Comparison of ENCODE assay signal across 16 cellular contexts in genomic region chr2:175567435-175568061, GRCh38.
DNase-seq lines count a peak whose midpoint lies in the region; ATAC-seq and TF ChIP-seq lines count a peak whose summit lies in the region.
"Had no signal": no experiment of that assay in that cellular context is flagged by ENCODE, and none has a peak within 500 bp of the region (broad histone marks: within the 10 kb centered on the region; RNA-seq: fewer than 3 reads in every experiment).

No MANE protein-coding gene starts in this region.

- ATAC-seq in Right ventricle myocardium inferior (peak; percentile 48), heart left ventricle (no peak), GM18498 (IDR thresholded peaks at IDR 0.05; ENCODE audit: unreplicated experiment) (no peak), HG02870 (IDR thresholded peaks at IDR 0.05; ENCODE audit: unreplicated experiment) (no peak)
- ATAC-seq: activated CD4-positive, alpha-beta T cell treated with anti-CD3 and anti-CD28 coated beads for 36 hours had no signal

- no peaks in the 10 kb centered on the region for H3K36me3 ChIP-seq in heart left ventricle
- H3K36me3 ChIP-seq in hepatocyte (replicated peaks; ENCODE audit: insufficient read depth, low read depth) = no peaks in the 10 kb centered on the region
- no peaks in the 10 kb centered on the region for H3K36me3 ChIP-seq in smooth muscle cell (ENCODE audit: low read depth)
- H3K36me3 ChIP-seq: SJSA1, upper lobe of left lung had no signal

- H3K79me2 ChIP-seq in hepatocyte (no peaks in the 10 kb centered on the region), smooth muscle cell (ENCODE audit: low read depth) (no peaks in the 10 kb centered on the region)

- WGBS in heart left ventricle, 4 donors = 41 to 62% (median 41%) methylated on average over 4 of the region's 4 CpGs
- 59% methylated on average over 4 of the region's 4 CpGs for WGBS in hepatocyte (ENCODE audit: low lambda C conversion rate, missing lambda C conversion rate)
- WGBS in smooth muscle cell (ENCODE audit: low lambda C conversion rate) = 45% methylated on average over 4 of the region's 4 CpGs

- H2AFZ ChIP-seq in hepatocyte (no peak overlapping the region), smooth muscle cell (ENCODE audit: low read depth) (peak overlapping the region; percentile 71)

- intact Hi-C loops in Right ventricle myocardium inferior (cut with DNase I) (no loop called here), heart left ventricle (cut with DNase I) (no loop called here)

- DNase-seq in Right ventricle myocardium inferior (ENCODE audit: missing footprints) (no peak), heart left ventricle (no peak), SW480 (ENCODE audit: low spot score) (peak; percentile 6), hepatocyte (ENCODE audit: low spot score) (no peak), smooth muscle cell (lab: John Stamatoyannopoulos, UW; ENCODE audit: unreplicated experiment) (no peak), NCI-H2227 treated with DMSO at 0.1 percent for 48 hours (lab: John Stamatoyannopoulos, UW) (no peak)
- DNase-seq: activated CD4-positive, alpha-beta T cell treated with anti-CD3 and anti-CD28 coated beads for 36 hours; CD4-positive, CD25-positive, alpha-beta regulatory T cell; DMS153; effector CD8-positive, alpha-beta T cell; NCI-H526 treated with DMSO at 0.1 percent for 48 hours; T-helper 9 cell; upper lobe of left lung had no signal

- TF ChIP-seq POLR2A in heart left ventricle (IDR thresholded peaks at IDR 0.05) = no peak

- H3K27ac ChIP-seq in heart left ventricle = no peak overlapping the region
- H3K27ac ChIP-seq in hepatocyte = no peak overlapping the region
- no peak overlapping the region for H3K27ac ChIP-seq in smooth muscle cell (ENCODE audit: low read depth)
- H3K27ac ChIP-seq: SJSA1, upper lobe of left lung had no signal

- H3K4me1 ChIP-seq in heart left ventricle = peaks cover 0 to 3% (median 0%) of the 10 kb centered on the region in 12 donors
- no peaks in the 10 kb centered on the region for H3K4me1 ChIP-seq in hepatocyte (ENCODE audit: insufficient read depth)
- H3K4me1 ChIP-seq in smooth muscle cell (ENCODE audit: low read depth) = no peaks in the 10 kb centered on the region
- H3K4me1 ChIP-seq: SJSA1, upper lobe of left lung had no signal

- H3K4me2 ChIP-seq in hepatocyte (peak overlapping the region; percentile 47), smooth muscle cell (no peak overlapping the region)

- TF ChIP-seq CTCF in heart left ventricle (IDR thresholded peaks at IDR 0.05) = no peak
- TF ChIP-seq CTCF in hepatocyte (IDR thresholded peaks at IDR 0.05; ENCODE audit: poor library complexity) = no peak
- TF ChIP-seq CTCF in smooth muscle cell (IDR thresholded peaks at IDR 0.05; ENCODE audit: borderline replicate concordance, insufficient read depth, poor library complexity, severe bottlenecking) = no peak

- H3K4me3 ChIP-seq in heart left ventricle (peak overlapping the region in 6 of 12 donors; percentile 6 to 33 (median 28)), hepatocyte (no peak overlapping the region), smooth muscle cell (no peak overlapping the region)
- H3K4me3 ChIP-seq: SJSA1, upper lobe of left lung had no signal

- no peaks in the 10 kb centered on the region for H3K27me3 ChIP-seq in heart left ventricle
- no peaks in the 10 kb centered on the region for H3K27me3 ChIP-seq in hepatocyte
- no peaks in the 10 kb centered on the region for H3K27me3 ChIP-seq in smooth muscle cell (ENCODE audit: low read depth)
- H3K27me3 ChIP-seq: SJSA1, upper lobe of left lung had no signal

- H3F3A ChIP-seq in smooth muscle cell (ENCODE audit: low read depth) = no peaks in the 10 kb centered on the region

- H3K9me2 ChIP-seq in hepatocyte (replicated peaks; ENCODE audit: insufficient read depth) = no peaks in the 10 kb centered on the region

- H3K9me3 ChIP-seq in heart left ventricle = no peaks in the 10 kb centered on the region
- H3K9me3 ChIP-seq in hepatocyte (ENCODE audit: low read depth) = no peaks in the 10 kb centered on the region
- no peaks in the 10 kb centered on the region for H3K9me3 ChIP-seq in smooth muscle cell (replicated peaks; ENCODE audit: low read depth)
- H3K9me3 ChIP-seq: SJSA1, upper lobe of left lung had no signal

- H4K20me1 ChIP-seq in hepatocyte (ENCODE audit: insufficient read depth, poor library complexity, severe bottlenecking) (no peaks in the 10 kb centered on the region), smooth muscle cell (ENCODE audit: low read depth) (no peaks in the 10 kb centered on the region)

- H3K9ac ChIP-seq in smooth muscle cell (ENCODE audit: low read depth) = no peak overlapping the region
